24 cellular contexts compared by ENCODE assay signal in genomic region chr1:82628887-82629286, GRCh38.
DNase-seq lines count a peak whose midpoint lies in the region; ATAC-seq, FAIRE-seq and TF ChIP-seq lines count a peak whose summit lies in the region.
"Had no signal": no experiment of that assay in that cellular context is flagged by ENCODE, and none has a peak within 500 bp of the region (broad histone marks: within the 10 kb centered on the region; RNA-seq: fewer than 3 reads in every experiment).

No MANE protein-coding gene starts in this region.

- H3K9me3 Mint-ChIP-seq in natural killer cell treated with Interleukin-12 subunit alpha and Interleukin-12 subunit beta and Interleukin-15 and Interleukin-18, amount 100 ng/mL, for 72 hours, result peaks cover 13% of the 10 kb centered on the region

- no peaks in the 10 kb centered on the region for H3F3A ChIP-seq in SU-DHL-6 (ENCODE audit: insufficient read depth)

- no peak for FAIRE-seq in frontal cortex (lab: Jason Lieb, UNC)
- FAIRE-seq: A204.1, GM12892, H1 had no signal

- H3K4me3 Mint-ChIP-seq in natural killer cell treated with Interleukin-12 subunit alpha and Interleukin-12 subunit beta and Interleukin-15 and Interleukin-18, amount 100 ng/mL, for 72 hours, result no peak overlapping the region
- H3K4me3 Mint-ChIP-seq: CD14-positive monocyte; CD4-positive, alpha-beta T cell; CD8-positive, alpha-beta memory T cell had no signal

- TF ChIP-seq CTCF in SU-DHL-6 (IDR thresholded peaks at IDR 0.05; ENCODE audit: insufficient read depth, low read length, poor library complexity, severe bottlenecking) (no peak), epithelial cell of esophagus (IDR thresholded peaks at IDR 0.05; ENCODE audit: insufficient read depth, low read depth, low read length, missing control alignments) (no peak)

- H3K4me2 ChIP-seq in SU-DHL-6 (ENCODE audit: low read depth, low read length, poor library complexity, severe bottlenecking), result no peak overlapping the region

- no peak overlapping the region for H3K9ac ChIP-seq in SU-DHL-6 (ENCODE audit: low read length)
- H3K9ac ChIP-seq: BLaER1 treated with 17β-estradiol and CSF1 and Interleukin-3, amounts not matched to agents 10 nM and 100 nM; GM23248 had no signal

- peak; percentile 39 for ATAC-seq in HG02798 (IDR thresholded peaks at IDR 0.05; ENCODE audit: poor library complexity, unreplicated experiment)
- ATAC-seq in natural killer cell treated with Interleukin-12 subunit alpha and Interleukin-12 subunit beta and Interleukin-15 and Interleukin-18, amount 100 ng/mL, for 72 hours, result no peak

- H3K27ac Mint-ChIP-seq in natural killer cell treated with Interleukin-12 subunit alpha and Interleukin-12 subunit beta and Interleukin-15 and Interleukin-18, amount 100 ng/mL, for 72 hours, result no peak overlapping the region
- H3K27ac Mint-ChIP-seq: CD14-positive monocyte; CD4-positive, alpha-beta T cell; CD8-positive, alpha-beta memory T cell had no signal

- H2AFZ ChIP-seq in SU-DHL-6 (ENCODE audit: low read depth, low read length, severe bottlenecking), result peak overlapping the region; percentile 23
- H2AFZ ChIP-seq: GM23248 had no signal

- H3K9me2 ChIP-seq in SU-DHL-6 (replicated peaks; ENCODE audit: insufficient read depth, low read length), result no peaks in the 10 kb centered on the region

- peaks cover 4% of the 10 kb centered on the region for H3K36me3 Mint-ChIP-seq in natural killer cell treated with Interleukin-12 subunit alpha and Interleukin-12 subunit beta and Interleukin-15 and Interleukin-18, amount 100 ng/mL, for 72 hours
- H3K36me3 Mint-ChIP-seq: CD14-positive monocyte; CD8-positive, alpha-beta memory T cell had no signal

- H3K27me3 ChIP-seq in SU-DHL-6 (ENCODE audit: low read length), result no peaks in the 10 kb centered on the region
- H3K27me3 ChIP-seq: BE2C; BLaER1 treated with 17β-estradiol and CSF1 and Interleukin-3, amounts not matched to agents 10 nM and 100 nM had no signal

- no peak overlapping the region for H3K27ac ChIP-seq in SU-DHL-6 (ENCODE audit: low read depth, low read length)
- H3K27ac ChIP-seq: 22Rv1; BLaER1 treated with 17β-estradiol and CSF1 and Interleukin-3, amounts not matched to agents 10 nM and 100 nM; GM23248 had no signal

- peak; percentile 3 for DNase-seq in NAMALWA (ENCODE audit: low spot score)
- DNase-seq in epithelial cell of esophagus (ENCODE audit: low read depth), result peak; percentile 36
- DNase-seq in natural killer cell treated with Interleukin-12 subunit alpha and Interleukin-12 subunit beta and Interleukin-15 and Interleukin-18, amount 100 ng/mL, for 72 hours (ENCODE audit: low spot score), result no peak
- DNase-seq in frontal cortex (ENCODE audit: low spot score in 2 of 2), result no peak
- no peak for DNase-seq in AML-193 (lab: John Stamatoyannopoulos, UW)
- DNase-seq: BE2C; Calu3; CD4-positive, alpha-beta T cell; CD8-positive, alpha-beta memory T cell; COR-L47; DMS53; DMS79 treated with DMSO at 0.1 percent for 48 hours; GF-D8; GM23248; H7; HCEC 1CT had no signal

- H3K4me3 ChIP-seq in SU-DHL-6 (ENCODE audit: insufficient read depth, low read length, poor library complexity, severe bottlenecking), result no peak overlapping the region
- H3K4me3 ChIP-seq in epithelial cell of esophagus (ENCODE audit: low read length), result no peak overlapping the region
- H3K4me3 ChIP-seq: BLaER1 treated with 17β-estradiol and CSF1 and Interleukin-3, amounts not matched to agents 10 nM and 100 nM; GM23248 had no signal

- no peaks in the 10 kb centered on the region for H3K27me3 Mint-ChIP-seq in natural killer cell treated with Interleukin-12 subunit alpha and Interleukin-12 subunit beta and Interleukin-15 and Interleukin-18, amount 100 ng/mL, for 72 hours
- H3K27me3 Mint-ChIP-seq: CD4-positive, alpha-beta T cell; CD8-positive, alpha-beta memory T cell had no signal

- no peaks in the 10 kb centered on the region for H3K4me1 Mint-ChIP-seq in natural killer cell treated with Interleukin-12 subunit alpha and Interleukin-12 subunit beta and Interleukin-15 and Interleukin-18, amount 100 ng/mL, for 72 hours (ENCODE audit: low read depth in 2 of 2)
- H3K4me1 Mint-ChIP-seq: CD8-positive, alpha-beta memory T cell had no signal

- no peaks in the 10 kb centered on the region for H3K79me2 ChIP-seq in SU-DHL-6 (ENCODE audit: insufficient read depth, low read length)

- H3K36me3 ChIP-seq in SU-DHL-6 (ENCODE audit: low read length), result peaks cover 9% of the 10 kb centered on the region
- H3K36me3 ChIP-seq: BE2C; BLaER1 treated with 17β-estradiol and CSF1 and Interleukin-3, amounts not matched to agents 10 nM and 100 nM had no signal

- peaks cover 22% of the 10 kb centered on the region; the same call in 1 of the 2 replicates for H3K9me3 ChIP-seq in SU-DHL-6 (ENCODE audit: insufficient read depth, low read length)
- H3K9me3 ChIP-seq: BE2C had no signal

- H4K20me1 ChIP-seq in SU-DHL-6 (ENCODE audit: low read depth, low read length), result no peaks in the 10 kb centered on the region
- H4K20me1 ChIP-seq: BLaER1 treated with 17β-estradiol and CSF1 and Interleukin-3, amounts not matched to agents 10 nM and 100 nM had no signal

Comparison
In these comparisons a context has a peak if more than half of its experiments do, and no peak if none do; other contexts are left out.
1. DNase-seq: peak in NAMALWA (single experiment) and epithelial cell of esophagus (single experiment); none in natural killer cell treated with Interleukin-12 subunit alpha and Interleukin-12 subunit beta and Interleukin-15 and Interleukin-18, amount 100 ng/mL, for 72 hours (single experiment), frontal cortex (0 of 2) and AML-193 (0 of 2).